Comparison of ENCODE assay signal across 1 cellular context in the genomic region with DNA sequence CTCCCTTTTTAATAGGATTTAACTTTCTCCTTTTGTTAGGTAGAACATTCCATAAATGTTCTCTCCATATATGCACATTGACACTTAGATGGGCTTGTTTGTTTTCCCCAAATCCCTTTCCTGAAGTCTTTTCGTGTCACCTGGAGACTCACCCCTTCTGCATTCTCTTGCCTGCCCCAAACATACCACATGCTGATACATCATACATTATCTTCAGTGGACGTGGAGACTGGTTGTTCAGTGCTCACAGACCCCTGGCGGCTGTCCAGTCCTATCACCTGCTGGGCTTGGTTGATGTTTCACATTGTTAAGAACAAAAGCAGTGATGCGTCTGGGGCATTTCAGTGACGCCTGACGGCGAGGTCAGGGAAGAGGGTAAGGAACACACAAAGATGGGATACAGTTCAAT.
TF ChIP-seq lines count a peak whose summit lies in the region.

No MANE protein-coding gene starts in this region.

TF ChIP-seq in WTC11, 78 proteins besides CTCF, POLR2A, EP300 and RAD21 (continued from another document):
- TF ChIP-seq, protein P1, sequence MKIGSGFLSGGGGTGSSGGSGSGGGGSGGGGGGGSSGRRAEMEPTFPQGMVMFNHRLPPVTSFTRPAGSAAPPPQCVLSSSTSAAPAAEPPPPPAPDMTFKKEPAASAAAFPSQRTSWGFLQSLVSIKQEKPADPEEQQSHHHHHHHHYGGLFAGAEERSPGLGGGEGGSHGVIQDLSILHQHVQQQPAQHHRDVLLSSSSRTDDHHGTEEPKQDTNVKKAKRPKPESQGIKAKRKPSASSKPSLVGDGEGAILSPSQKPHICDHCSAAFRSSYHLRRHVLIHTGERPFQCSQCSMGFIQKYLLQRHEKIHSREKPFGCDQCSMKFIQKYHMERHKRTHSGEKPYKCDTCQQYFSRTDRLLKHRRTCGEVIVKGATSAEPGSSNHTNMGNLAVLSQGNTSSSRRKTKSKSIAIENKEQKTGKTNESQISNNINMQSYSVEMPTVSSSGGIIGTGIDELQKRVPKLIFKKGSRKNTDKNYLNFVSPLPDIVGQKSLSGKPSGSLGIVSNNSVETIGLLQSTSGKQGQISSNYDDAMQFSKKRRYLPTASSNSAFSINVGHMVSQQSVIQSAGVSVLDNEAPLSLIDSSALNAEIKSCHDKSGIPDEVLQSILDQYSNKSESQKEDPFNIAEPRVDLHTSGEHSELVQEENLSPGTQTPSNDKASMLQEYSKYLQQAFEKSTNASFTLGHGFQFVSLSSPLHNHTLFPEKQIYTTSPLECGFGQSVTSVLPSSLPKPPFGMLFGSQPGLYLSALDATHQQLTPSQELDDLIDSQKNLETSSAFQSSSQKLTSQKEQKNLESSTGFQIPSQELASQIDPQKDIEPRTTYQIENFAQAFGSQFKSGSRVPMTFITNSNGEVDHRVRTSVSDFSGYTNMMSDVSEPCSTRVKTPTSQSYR (CRISPR knock-in tag; IDR thresholded peaks at IDR 0.05): no peak
- no peak for TF ChIP-seq HMGA2 (CRISPR knock-in tag; IDR thresholded peaks at IDR 0.05)
- TF ChIP-seq SP1 (CRISPR knock-in tag; conservative IDR thresholded peaks at IDR 0.05): no peak
- no peak for TF ChIP-seq ESRRA (CRISPR knock-in tag; IDR thresholded peaks at IDR 0.05; ENCODE audit: borderline replicate concordance)
- TF ChIP-seq, protein P2, sequence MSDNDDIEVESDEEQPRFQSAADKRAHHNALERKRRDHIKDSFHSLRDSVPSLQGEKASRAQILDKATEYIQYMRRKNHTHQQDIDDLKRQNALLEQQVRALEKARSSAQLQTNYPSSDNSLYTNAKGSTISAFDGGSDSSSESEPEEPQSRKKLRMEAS (CRISPR knock-in tag; IDR thresholded peaks at IDR 0.05): no peak
- TF ChIP-seq MYBL2 (CRISPR knock-in tag; IDR thresholded peaks at IDR 0.05): no peak
- no peak for TF ChIP-seq TP53 (CRISPR knock-in tag; IDR thresholded peaks at IDR 0.05)
- TF ChIP-seq, protein P3, sequence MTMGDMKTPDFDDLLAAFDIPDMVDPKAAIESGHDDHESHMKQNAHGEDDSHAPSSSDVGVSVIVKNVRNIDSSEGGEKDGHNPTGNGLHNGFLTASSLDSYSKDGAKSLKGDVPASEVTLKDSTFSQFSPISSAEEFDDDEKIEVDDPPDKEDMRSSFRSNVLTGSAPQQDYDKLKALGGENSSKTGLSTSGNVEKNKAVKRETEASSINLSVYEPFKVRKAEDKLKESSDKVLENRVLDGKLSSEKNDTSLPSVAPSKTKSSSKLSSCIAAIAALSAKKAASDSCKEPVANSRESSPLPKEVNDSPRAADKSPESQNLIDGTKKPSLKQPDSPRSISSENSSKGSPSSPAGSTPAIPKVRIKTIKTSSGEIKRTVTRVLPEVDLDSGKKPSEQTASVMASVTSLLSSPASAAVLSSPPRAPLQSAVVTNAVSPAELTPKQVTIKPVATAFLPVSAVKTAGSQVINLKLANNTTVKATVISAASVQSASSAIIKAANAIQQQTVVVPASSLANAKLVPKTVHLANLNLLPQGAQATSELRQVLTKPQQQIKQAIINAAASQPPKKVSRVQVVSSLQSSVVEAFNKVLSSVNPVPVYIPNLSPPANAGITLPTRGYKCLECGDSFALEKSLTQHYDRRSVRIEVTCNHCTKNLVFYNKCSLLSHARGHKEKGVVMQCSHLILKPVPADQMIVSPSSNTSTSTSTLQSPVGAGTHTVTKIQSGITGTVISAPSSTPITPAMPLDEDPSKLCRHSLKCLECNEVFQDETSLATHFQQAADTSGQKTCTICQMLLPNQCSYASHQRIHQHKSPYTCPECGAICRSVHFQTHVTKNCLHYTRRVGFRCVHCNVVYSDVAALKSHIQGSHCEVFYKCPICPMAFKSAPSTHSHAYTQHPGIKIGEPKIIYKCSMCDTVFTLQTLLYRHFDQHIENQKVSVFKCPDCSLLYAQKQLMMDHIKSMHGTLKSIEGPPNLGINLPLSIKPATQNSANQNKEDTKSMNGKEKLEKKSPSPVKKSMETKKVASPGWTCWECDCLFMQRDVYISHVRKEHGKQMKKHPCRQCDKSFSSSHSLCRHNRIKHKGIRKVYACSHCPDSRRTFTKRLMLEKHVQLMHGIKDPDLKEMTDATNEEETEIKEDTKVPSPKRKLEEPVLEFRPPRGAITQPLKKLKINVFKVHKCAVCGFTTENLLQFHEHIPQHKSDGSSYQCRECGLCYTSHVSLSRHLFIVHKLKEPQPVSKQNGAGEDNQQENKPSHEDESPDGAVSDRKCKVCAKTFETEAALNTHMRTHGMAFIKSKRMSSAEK (CRISPR knock-in tag; IDR thresholded peaks at IDR 0.05; ENCODE audit: borderline replicate concordance): no peak
- no peak for TF ChIP-seq SMAD4 (CRISPR knock-in tag; IDR thresholded peaks at IDR 0.05)
- TF ChIP-seq RORB (CRISPR knock-in tag; IDR thresholded peaks at IDR 0.05): no peak
- TF ChIP-seq, protein P4, sequence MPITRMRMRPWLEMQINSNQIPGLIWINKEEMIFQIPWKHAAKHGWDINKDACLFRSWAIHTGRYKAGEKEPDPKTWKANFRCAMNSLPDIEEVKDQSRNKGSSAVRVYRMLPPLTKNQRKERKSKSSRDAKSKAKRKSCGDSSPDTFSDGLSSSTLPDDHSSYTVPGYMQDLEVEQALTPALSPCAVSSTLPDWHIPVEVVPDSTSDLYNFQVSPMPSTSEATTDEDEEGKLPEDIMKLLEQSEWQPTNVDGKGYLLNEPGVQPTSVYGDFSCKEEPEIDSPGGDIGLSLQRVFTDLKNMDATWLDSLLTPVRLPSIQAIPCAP (CRISPR knock-in tag; IDR thresholded peaks at IDR 0.05): no peak
- no peak for TF ChIP-seq ZNF671 (CRISPR knock-in tag; IDR thresholded peaks at IDR 0.05)
- TF ChIP-seq, protein P5, sequence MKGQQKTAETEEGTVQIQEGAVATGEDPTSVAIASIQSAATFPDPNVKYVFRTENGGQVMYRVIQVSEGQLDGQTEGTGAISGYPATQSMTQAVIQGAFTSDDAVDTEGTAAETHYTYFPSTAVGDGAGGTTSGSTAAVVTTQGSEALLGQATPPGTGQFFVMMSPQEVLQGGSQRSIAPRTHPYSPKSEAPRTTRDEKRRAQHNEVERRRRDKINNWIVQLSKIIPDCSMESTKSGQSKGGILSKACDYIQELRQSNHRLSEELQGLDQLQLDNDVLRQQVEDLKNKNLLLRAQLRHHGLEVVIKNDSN (CRISPR knock-in tag; IDR thresholded peaks at IDR 0.05): no peak
- TF ChIP-seq, protein P6, sequence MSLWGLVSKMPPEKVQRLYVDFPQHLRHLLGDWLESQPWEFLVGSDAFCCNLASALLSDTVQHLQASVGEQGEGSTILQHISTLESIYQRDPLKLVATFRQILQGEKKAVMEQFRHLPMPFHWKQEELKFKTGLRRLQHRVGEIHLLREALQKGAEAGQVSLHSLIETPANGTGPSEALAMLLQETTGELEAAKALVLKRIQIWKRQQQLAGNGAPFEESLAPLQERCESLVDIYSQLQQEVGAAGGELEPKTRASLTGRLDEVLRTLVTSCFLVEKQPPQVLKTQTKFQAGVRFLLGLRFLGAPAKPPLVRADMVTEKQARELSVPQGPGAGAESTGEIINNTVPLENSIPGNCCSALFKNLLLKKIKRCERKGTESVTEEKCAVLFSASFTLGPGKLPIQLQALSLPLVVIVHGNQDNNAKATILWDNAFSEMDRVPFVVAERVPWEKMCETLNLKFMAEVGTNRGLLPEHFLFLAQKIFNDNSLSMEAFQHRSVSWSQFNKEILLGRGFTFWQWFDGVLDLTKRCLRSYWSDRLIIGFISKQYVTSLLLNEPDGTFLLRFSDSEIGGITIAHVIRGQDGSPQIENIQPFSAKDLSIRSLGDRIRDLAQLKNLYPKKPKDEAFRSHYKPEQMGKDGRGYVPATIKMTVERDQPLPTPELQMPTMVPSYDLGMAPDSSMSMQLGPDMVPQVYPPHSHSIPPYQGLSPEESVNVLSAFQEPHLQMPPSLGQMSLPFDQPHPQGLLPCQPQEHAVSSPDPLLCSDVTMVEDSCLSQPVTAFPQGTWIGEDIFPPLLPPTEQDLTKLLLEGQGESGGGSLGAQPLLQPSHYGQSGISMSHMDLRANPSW (CRISPR knock-in tag; conservative IDR thresholded peaks at IDR 0.05; ENCODE audit: low read depth): no peak
- no peak for TF ChIP-seq GRHL2 (CRISPR knock-in tag; IDR thresholded peaks at IDR 0.05; ENCODE audit: insufficient replicate concordance, severe bottlenecking)
- TF ChIP-seq, protein P7, sequence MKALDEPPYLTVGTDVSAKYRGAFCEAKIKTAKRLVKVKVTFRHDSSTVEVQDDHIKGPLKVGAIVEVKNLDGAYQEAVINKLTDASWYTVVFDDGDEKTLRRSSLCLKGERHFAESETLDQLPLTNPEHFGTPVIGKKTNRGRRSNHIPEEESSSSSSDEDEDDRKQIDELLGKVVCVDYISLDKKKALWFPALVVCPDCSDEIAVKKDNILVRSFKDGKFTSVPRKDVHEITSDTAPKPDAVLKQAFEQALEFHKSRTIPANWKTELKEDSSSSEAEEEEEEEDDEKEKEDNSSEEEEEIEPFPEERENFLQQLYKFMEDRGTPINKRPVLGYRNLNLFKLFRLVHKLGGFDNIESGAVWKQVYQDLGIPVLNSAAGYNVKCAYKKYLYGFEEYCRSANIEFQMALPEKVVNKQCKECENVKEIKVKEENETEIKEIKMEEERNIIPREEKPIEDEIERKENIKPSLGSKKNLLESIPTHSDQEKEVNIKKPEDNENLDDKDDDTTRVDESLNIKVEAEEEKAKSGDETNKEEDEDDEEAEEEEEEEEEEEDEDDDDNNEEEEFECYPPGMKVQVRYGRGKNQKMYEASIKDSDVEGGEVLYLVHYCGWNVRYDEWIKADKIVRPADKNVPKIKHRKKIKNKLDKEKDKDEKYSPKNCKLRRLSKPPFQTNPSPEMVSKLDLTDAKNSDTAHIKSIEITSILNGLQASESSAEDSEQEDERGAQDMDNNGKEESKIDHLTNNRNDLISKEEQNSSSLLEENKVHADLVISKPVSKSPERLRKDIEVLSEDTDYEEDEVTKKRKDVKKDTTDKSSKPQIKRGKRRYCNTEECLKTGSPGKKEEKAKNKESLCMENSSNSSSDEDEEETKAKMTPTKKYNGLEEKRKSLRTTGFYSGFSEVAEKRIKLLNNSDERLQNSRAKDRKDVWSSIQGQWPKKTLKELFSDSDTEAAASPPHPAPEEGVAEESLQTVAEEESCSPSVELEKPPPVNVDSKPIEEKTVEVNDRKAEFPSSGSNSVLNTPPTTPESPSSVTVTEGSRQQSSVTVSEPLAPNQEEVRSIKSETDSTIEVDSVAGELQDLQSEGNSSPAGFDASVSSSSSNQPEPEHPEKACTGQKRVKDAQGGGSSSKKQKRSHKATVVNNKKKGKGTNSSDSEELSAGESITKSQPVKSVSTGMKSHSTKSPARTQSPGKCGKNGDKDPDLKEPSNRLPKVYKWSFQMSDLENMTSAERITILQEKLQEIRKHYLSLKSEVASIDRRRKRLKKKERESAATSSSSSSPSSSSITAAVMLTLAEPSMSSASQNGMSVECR (CRISPR knock-in tag; IDR thresholded peaks at IDR 0.05; ENCODE audit: borderline replicate concordance): no peak
